ENCODE assay signal across 1 cellular context in genomic region chr2:121897335-121897970, GRCh38.
TF ChIP-seq lines count a peak whose summit lies in the region.

No MANE protein-coding gene starts in this region.

TF ChIP-seq in K562, 482 proteins besides CTCF, POLR2A, EP300 and RAD21 (continued from another document):
- TF ChIP-seq CBX3 (IDR thresholded peaks at IDR 0.05; ENCODE audit: borderline replicate concordance in 1 of 2, low read length in 2 of 2) (0 out of 3 replicates have a peak, but pooled peaks of 1 of the 2 experiments have one; percentile 55), CC2D1A (IDR thresholded peaks at IDR 0.05) (no peak), HLTF (IDR thresholded peaks at IDR 0.05) (no peak), YY1 (IDR thresholded peaks at IDR 0.05; ENCODE audit: borderline replicate concordance in 1 of 3, control insufficient read depth in 1 of 3, extremely low read depth in 1 of 3, insufficient read depth in 3 of 3, insufficient read length in 1 of 3, insufficient replicate concordance in 2 of 3, low read depth in 1 of 3, low read length in 2 of 3) (peak; percentile 46 to 91 (median 72)), ZNF347 (CRISPR knock-in tag; IDR thresholded peaks at IDR 0.05; ENCODE audit: low read depth) (no peak), ZNF398 (CRISPR knock-in tag; IDR thresholded peaks at IDR 0.05) (no peak), ZFP36 (IDR thresholded peaks at IDR 0.05; ENCODE audit: low read depth, low read length, partially characterized antibody) (no peak)
- TF ChIP-seq, protein P1, sequence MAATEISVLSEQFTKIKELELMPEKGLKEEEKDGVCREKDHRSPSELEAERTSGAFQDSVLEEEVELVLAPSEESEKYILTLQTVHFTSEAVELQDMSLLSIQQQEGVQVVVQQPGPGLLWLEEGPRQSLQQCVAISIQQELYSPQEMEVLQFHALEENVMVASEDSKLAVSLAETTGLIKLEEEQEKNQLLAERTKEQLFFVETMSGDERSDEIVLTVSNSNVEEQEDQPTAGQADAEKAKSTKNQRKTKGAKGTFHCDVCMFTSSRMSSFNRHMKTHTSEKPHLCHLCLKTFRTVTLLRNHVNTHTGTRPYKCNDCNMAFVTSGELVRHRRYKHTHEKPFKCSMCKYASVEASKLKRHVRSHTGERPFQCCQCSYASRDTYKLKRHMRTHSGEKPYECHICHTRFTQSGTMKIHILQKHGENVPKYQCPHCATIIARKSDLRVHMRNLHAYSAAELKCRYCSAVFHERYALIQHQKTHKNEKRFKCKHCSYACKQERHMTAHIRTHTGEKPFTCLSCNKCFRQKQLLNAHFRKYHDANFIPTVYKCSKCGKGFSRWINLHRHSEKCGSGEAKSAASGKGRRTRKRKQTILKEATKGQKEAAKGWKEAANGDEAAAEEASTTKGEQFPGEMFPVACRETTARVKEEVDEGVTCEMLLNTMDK (IDR thresholded peaks at IDR 0.05; ENCODE audit: borderline replicate concordance, insufficient read depth, low read depth, low read length, poor library complexity, severe bottlenecking), result peak; percentile 31
- TF ChIP-seq, protein P2, sequence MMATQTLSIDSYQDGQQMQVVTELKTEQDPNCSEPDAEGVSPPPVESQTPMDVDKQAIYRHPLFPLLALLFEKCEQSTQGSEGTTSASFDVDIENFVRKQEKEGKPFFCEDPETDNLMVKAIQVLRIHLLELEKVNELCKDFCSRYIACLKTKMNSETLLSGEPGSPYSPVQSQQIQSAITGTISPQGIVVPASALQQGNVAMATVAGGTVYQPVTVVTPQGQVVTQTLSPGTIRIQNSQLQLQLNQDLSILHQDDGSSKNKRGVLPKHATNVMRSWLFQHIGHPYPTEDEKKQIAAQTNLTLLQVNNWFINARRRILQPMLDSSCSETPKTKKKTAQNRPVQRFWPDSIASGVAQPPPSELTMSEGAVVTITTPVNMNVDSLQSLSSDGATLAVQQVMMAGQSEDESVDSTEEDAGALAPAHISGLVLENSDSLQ (IDR thresholded peaks at IDR 0.05), result peak; percentile 41; the same call in 1 of the 2 replicates
